ENCODE assay signal across 16 cellular contexts in the genomic region with DNA sequence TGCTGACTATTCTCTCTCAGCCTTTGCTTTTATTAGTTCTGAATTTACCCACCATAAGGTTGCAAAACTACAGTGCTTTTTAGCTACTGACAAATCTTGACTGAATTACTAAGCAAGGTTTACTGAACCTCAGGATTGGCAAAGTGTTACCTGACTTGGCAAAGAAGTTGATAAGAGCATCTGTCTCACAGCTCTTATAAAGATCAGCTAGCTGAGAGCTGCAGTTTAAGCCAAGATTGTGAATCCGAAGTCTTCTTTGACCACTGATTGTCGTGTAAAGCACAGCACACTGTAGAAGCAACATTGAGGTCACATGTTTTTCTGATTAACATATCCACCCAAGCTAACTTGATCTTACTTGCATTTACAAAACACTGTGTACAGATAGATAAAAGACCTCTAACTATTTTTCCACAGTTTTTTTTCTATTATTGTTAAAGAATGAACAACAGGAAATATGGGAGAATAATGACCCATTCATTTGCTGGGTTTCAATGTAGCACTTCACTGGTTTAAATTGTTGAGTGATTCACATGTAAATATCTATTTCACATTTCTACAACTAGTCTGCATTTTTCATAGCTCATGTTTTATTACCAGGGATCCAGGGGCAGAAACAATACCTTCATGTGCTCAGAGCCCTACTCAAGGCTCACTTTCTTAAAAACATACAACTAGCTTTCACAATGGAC.
"Had no signal": no experiment of that assay in that cellular context is flagged by ENCODE, and none has a peak within 500 bp of the region (broad histone marks: within the 10 kb centered on the region; RNA-seq: fewer than 3 reads in every experiment).

No MANE protein-coding gene starts in this region.

- DNase-seq: activated CD4-positive, alpha-beta T cell treated with anti-CD3 and anti-CD28 coated beads for 1 hour; activated CD4-positive, alpha-beta T cell treated with anti-CD3 and anti-CD28 coated beads, Interleukin-2, amount 50 U/mL, for 48 hours; activated CD8-positive, alpha-beta memory T cell treated with anti-CD3 and anti-CD28 coated beads, Interleukin-2, amount 10 ng/mL, durations not matched to agents 7 days and 5 days; activated T-cell treated with anti-CD3 and anti-CD28 coated beads, Interleukin-2, amount 50 U/mL, for 24 hours; adrenal gland; body of pancreas; central memory CD4-positive, alpha-beta T cell; effector memory CD8-positive, alpha-beta T cell; erythroblast; head of caudate nucleus; left ventricle myocardium inferior; ovary; stomach; trophoblast cell had no signal

- H3K9me3 ChIP-seq: adrenal gland, body of pancreas, left ventricle myocardium inferior, ovary, SJSA1, stomach had no signal

- H3K27ac ChIP-seq: adrenal gland, body of pancreas, left ventricle myocardium inferior, ovary, SJSA1, skin epidermis had no signal

- H3K4me3 ChIP-seq: adrenal gland, body of pancreas, left ventricle myocardium inferior, ovary, SJSA1, skin epidermis, stomach had no signal

- H3K36me3 ChIP-seq: ovary had no signal

- ATAC-seq: activated CD8-positive, alpha-beta memory T cell treated with anti-CD3 and anti-CD28 coated beads, Interleukin-2, amount 10 ng/mL, durations not matched to agents 7 days and 5 days; body of pancreas; effector memory CD8-positive, alpha-beta T cell had no signal

- H3K27me3 ChIP-seq: adrenal gland, body of pancreas, ovary, SJSA1, stomach had no signal
